24 cellular contexts compared by ENCODE assay signal in the genomic region with DNA sequence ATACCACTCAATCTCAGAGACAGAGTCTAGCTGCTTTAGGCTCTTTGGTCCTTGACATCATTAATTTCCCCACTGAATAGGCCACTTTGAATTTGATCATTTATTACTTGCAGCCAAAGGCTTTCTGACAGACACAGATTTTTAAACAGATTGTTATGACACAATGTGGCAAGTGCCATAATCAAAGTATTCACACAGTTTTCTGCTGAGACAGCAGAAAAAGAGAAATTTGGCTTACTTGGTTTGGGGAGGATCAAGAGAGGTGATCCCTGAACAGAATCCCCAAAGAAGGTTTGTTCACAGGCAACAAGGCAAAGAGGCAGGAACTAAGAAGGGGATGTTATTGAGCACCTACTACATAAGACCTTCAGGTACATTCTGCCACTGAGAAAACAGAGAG.
DNase-seq lines count a peak whose midpoint lies in the region; ATAC-seq, FAIRE-seq and TF ChIP-seq lines count a peak whose summit lies in the region.
"Had no signal": no experiment of that assay in that cellular context is flagged by ENCODE, and none has a peak within 500 bp of the region (broad histone marks: within the 10 kb centered on the region; RNA-seq: fewer than 3 reads in every experiment).

No MANE protein-coding gene starts in this region.

- TF ChIP-seq CTCF in HepG2 (CRISPR knock-in tag; IDR thresholded peaks at IDR 0.05) (no peak), right lobe of liver (IDR thresholded peaks at IDR 0.05) (no peak), K562 (IDR thresholded peaks at IDR 0.05 in 2 of 3, conservative IDR thresholded peaks at IDR 0.05 in 1 of 3; ENCODE audit: insufficient read depth in 2 of 3, low read depth in 1 of 3, low read length in 3 of 3) (no peak), neutrophil (IDR thresholded peaks at IDR 0.05) (no peak), natural killer cell (IDR thresholded peaks at IDR 0.05) (no peak)

- TF ChIP-seq POLR2A in HepG2 (IDR thresholded peaks at IDR 0.05; ENCODE audit: insufficient read depth in 1 of 2, low read depth in 2 of 2, low read length in 2 of 2) (no peak), right lobe of liver (IDR thresholded peaks at IDR 0.05) (no peak), K562 (conservative IDR thresholded peaks at IDR 0.05) (no peak)

- H3K4me3 ChIP-seq in HepG2 (replicated peaks in 1 of 3; ENCODE audit: insufficient read depth in 1 of 3, low read depth in 2 of 3, low read length in 3 of 3) = no peak overlapping the region
- H3K4me3 ChIP-seq in right lobe of liver = no peak overlapping the region
- H3K4me3 ChIP-seq in BLaER1 treated with 17β-estradiol and CSF1 and Interleukin-3, amounts not matched to agents 10 nM and 100 nM = no peak overlapping the region
- no peak overlapping the region for H3K4me3 ChIP-seq in K562
- no peak overlapping the region for H3K4me3 ChIP-seq in neutrophil (ENCODE audit: low read depth in 1 of 2, low read length in 1 of 2)

- CTCF ChIA-PET in HepG2 (lab: Yijun Ruan, JAX; ENCODE audit: low intra/inter-chr PET ratio, low total read pairs) (no interaction called here), K562 (lab: Yijun Ruan, JAX; ENCODE audit: low intra/inter-chr PET ratio) (no interaction called here)
- CTCF ChIA-PET in activated naive CD4-positive, alpha-beta T cell treated with anti-CD3 and anti-CD28 coated beads for 36 hours (lab: Charles Lee) = interaction anchor here (1.9 kb wide), 1 partner anchor 72 kb away, joined by 6 read pairs; no protein-coding TSS in a partner anchor

- POLR2A ChIA-PET in HepG2 (lab: Yijun Ruan, JAX) = no interaction called here
- POLR2A ChIA-PET in K562 (lab: Yijun Ruan, JAX) = no interaction called here

- no peak overlapping the region for H3K27ac Mint-ChIP-seq in activated naive CD4-positive, alpha-beta T cell treated with anti-CD3 and anti-CD28 coated beads for 36 hours
- H3K27ac Mint-ChIP-seq in natural killer cell = no peak overlapping the region
- H3K27ac Mint-ChIP-seq: CD14-positive monocyte; CD4-positive, alpha-beta memory T cell; CD4-positive, CD25-positive, alpha-beta regulatory T cell; CD8-positive, alpha-beta memory T cell had no signal

- no peaks in the 10 kb centered on the region for H3K36me3 Mint-ChIP-seq in activated naive CD4-positive, alpha-beta T cell treated with anti-CD3 and anti-CD28 coated beads for 36 hours (ENCODE audit: low read depth)
- no peaks in the 10 kb centered on the region for H3K36me3 Mint-ChIP-seq in natural killer cell
- H3K36me3 Mint-ChIP-seq: CD4-positive, alpha-beta memory T cell; CD4-positive, CD25-positive, alpha-beta regulatory T cell; CD8-positive, alpha-beta memory T cell had no signal

- no peaks in the 10 kb centered on the region for H3K9me3 ChIP-seq in HepG2 (ENCODE audit: low read length)
- no peaks in the 10 kb centered on the region for H3K9me3 ChIP-seq in right lobe of liver
- no peaks in the 10 kb centered on the region for H3K9me3 ChIP-seq in BLaER1 treated with 17β-estradiol and CSF1 and Interleukin-3, amounts not matched to agents 10 nM and 100 nM (replicated peaks in 1 of 11)
- H3K9me3 ChIP-seq in K562 (replicated peaks; ENCODE audit: control insufficient read depth, insufficient read depth, low read depth, low read length) = no peaks in the 10 kb centered on the region
- no peaks in the 10 kb centered on the region for H3K9me3 ChIP-seq in neutrophil
- H3K9me3 ChIP-seq: BE2C had no signal

- DNase-seq in HepG2 (ENCODE audit: low spot score) (no peak), right lobe of liver (no peak), K562 (ENCODE audit: extremely low read depth in 1 of 4, low spot score in 3 of 4) (no peak), natural killer cell (no peak), left cardiac atrium (no peak)
- DNase-seq in activated naive CD4-positive, alpha-beta T cell treated with anti-CD3 and anti-CD28 coated beads for 36 hours = no peak
- DNase-seq: ACHN; BE2C; C1 segment of cervical spinal cord; CD4-positive, alpha-beta memory T cell; CD4-positive, CD25-positive, alpha-beta regulatory T cell; CD8-positive, alpha-beta memory T cell; COR-L47; DMS 273 treated with DMSO at 0.1 percent for 48 hours; DMS153; DMS79 treated with DMSO at 0.1 percent for 48 hours; GF-D8 had no signal

- intact Hi-C loops in HepG2 (cut with micrococcal nuclease; ENCODE audit: unreplicated experiment) (no loop called here), right lobe of liver (cut with DNase I) (no loop called here), K562 (cut with micrococcal nuclease) (no loop called here), natural killer cell (cut with micrococcal nuclease) (no loop called here), left cardiac atrium (cut with DNase I) (no loop called here)
- intact Hi-C loops in activated naive CD4-positive, alpha-beta T cell treated with anti-CD3 and anti-CD28 coated beads for 36 hours (cut with micrococcal nuclease) = no loop called here

- no peaks in the 10 kb centered on the region for H3K79me2 ChIP-seq in HepG2 (ENCODE audit: insufficient read depth, low read length)
- H3K79me2 ChIP-seq in K562 (ENCODE audit: control insufficient read depth, insufficient read depth, low read length) = no peaks in the 10 kb centered on the region

- H4K20me1 ChIP-seq in HepG2 (ENCODE audit: insufficient read depth, low read length) (no peaks in the 10 kb centered on the region), K562 (replicated peaks; ENCODE audit: control insufficient read depth, insufficient read depth, low read length) (no peaks in the 10 kb centered on the region; the same call in 1 of the 2 replicates)
- no peaks in the 10 kb centered on the region for H4K20me1 ChIP-seq in BLaER1 treated with 17β-estradiol and CSF1 and Interleukin-3, amounts not matched to agents 10 nM and 100 nM

- H3K27ac ChIP-seq in HepG2 (ENCODE audit: extremely low read length, insufficient read depth, low read length) = no peak overlapping the region
- no peak overlapping the region for H3K27ac ChIP-seq in right lobe of liver
- H3K27ac ChIP-seq in BLaER1 treated with 17β-estradiol and CSF1 and Interleukin-3, amounts not matched to agents 10 nM and 100 nM = no peak overlapping the region
- H3K27ac ChIP-seq in K562 (ENCODE audit: extremely low read depth, low read depth, low read length) = no peak overlapping the region
- H3K27ac ChIP-seq in neutrophil = peak overlapping the region; percentile 81
- H3K27ac ChIP-seq: 22Rv1 had no signal

- in situ Hi-C loops in HepG2 (cut with HindIII; ENCODE audit: extremely low pct_ligation_motif_present, low pct_unique_long_range_greater_than_20kb) (no loop called here), K562 (cut with MboI) (no loop called here)

- H3K36me3 ChIP-seq in HepG2 (replicated peaks in 1 of 2; ENCODE audit: control insufficient read depth in 1 of 2, insufficient read depth in 2 of 2, low read length in 2 of 2) (no peaks in the 10 kb centered on the region), right lobe of liver (no peaks in the 10 kb centered on the region), K562 (ENCODE audit: control insufficient read depth, insufficient read depth, low read length) (no peaks in the 10 kb centered on the region), neutrophil (no peaks in the 10 kb centered on the region)
- H3K36me3 ChIP-seq in BLaER1 treated with 17β-estradiol and CSF1 and Interleukin-3, amounts not matched to agents 10 nM and 100 nM = no peaks in the 10 kb centered on the region
- H3K36me3 ChIP-seq: BE2C had no signal

- no peaks in the 10 kb centered on the region for H3K9me1 ChIP-seq in K562 (ENCODE audit: control insufficient read depth, insufficient read depth, low read length)

- no peaks in the 10 kb centered on the region for H3K27me3 Mint-ChIP-seq in activated naive CD4-positive, alpha-beta T cell treated with anti-CD3 and anti-CD28 coated beads for 36 hours (ENCODE audit: low read depth)
- peaks cover 3 to 5% of the 10 kb centered on the region in 2 donors for H3K27me3 Mint-ChIP-seq in natural killer cell (ENCODE audit: low read depth in 2 of 2)
- H3K27me3 Mint-ChIP-seq: CD8-positive, alpha-beta memory T cell had no signal

- peaks cover 5 to 23% of the 10 kb centered on the region in 2 experiments; a peak in 3 of 5 replicates for H3K27me3 ChIP-seq in HepG2 (ENCODE audit: control insufficient read depth in 1 of 2, insufficient read depth in 2 of 2, low read length in 2 of 2)
- no peaks in the 10 kb centered on the region for H3K27me3 ChIP-seq in right lobe of liver
- H3K27me3 ChIP-seq in BLaER1 treated with 17β-estradiol and CSF1 and Interleukin-3, amounts not matched to agents 10 nM and 100 nM = no peaks in the 10 kb centered on the region
- H3K27me3 ChIP-seq in K562 (ENCODE audit: control insufficient read depth in 2 of 2, insufficient read depth in 2 of 2, low read length in 2 of 2) = peaks cover 0 to 14% of the 10 kb centered on the region in 2 experiments; a peak in 1 of 5 replicates
- H3K27me3 ChIP-seq in neutrophil = no peaks in the 10 kb centered on the region
- H3K27me3 ChIP-seq: BE2C had no signal

- ATAC-seq in HepG2 (no peak), right lobe of liver (no peak), K562 (no peak), natural killer cell (no peak), left cardiac atrium (no peak)

- H3K4me3 Mint-ChIP-seq in activated naive CD4-positive, alpha-beta T cell treated with anti-CD3 and anti-CD28 coated beads for 36 hours = no peak overlapping the region
- H3K4me3 Mint-ChIP-seq in natural killer cell = no peak overlapping the region
- H3K4me3 Mint-ChIP-seq: CD14-positive monocyte; CD4-positive, alpha-beta memory T cell; CD4-positive, CD25-positive, alpha-beta regulatory T cell; CD8-positive, alpha-beta memory T cell had no signal

- TF ChIP-seq EP300 in HepG2 (IDR thresholded peaks at IDR 0.05; ENCODE audit: low read depth in 2 of 2, low read length in 2 of 2) = no peak
- no peak for TF ChIP-seq EP300 in HepG2 (CRISPR knock-in tag; IDR thresholded peaks at IDR 0.05; ENCODE audit: borderline replicate concordance)
- TF ChIP-seq EP300 in K562 (IDR thresholded peaks at IDR 0.05; ENCODE audit: low read length) = no peak

- H3K4me2 ChIP-seq in HepG2 (ENCODE audit: low read depth, low read length) = no peak overlapping the region
- H3K4me2 ChIP-seq in BLaER1 treated with 17β-estradiol and CSF1 and Interleukin-3, amounts not matched to agents 10 nM and 100 nM = peak overlapping the region in 9 of 11 experiments; percentile 19 to 60 (median 40); a peak in 10 of 22 replicates
- no peak overlapping the region for H3K4me2 ChIP-seq in K562 (ENCODE audit: insufficient read depth, low read length)

- BruUV-seq in HepG2 (replicated peaks; lab: Mats Ljungman, UMichigan) (no TSS peak), K562 (replicated peaks; lab: Mats Ljungman, UMichigan) (no TSS peak)

- H2AFZ ChIP-seq in HepG2 (ENCODE audit: low read length) (no peak overlapping the region), K562 (ENCODE audit: low read depth, low read length) (no peak overlapping the region)

- H3K4me1 Mint-ChIP-seq in activated naive CD4-positive, alpha-beta T cell treated with anti-CD3 and anti-CD28 coated beads for 36 hours (ENCODE audit: low read depth) = no peaks in the 10 kb centered on the region
- peaks cover 41 to 61% of the 10 kb centered on the region in 2 donors for H3K4me1 Mint-ChIP-seq in natural killer cell
- H3K4me1 Mint-ChIP-seq: CD4-positive, CD25-positive, alpha-beta regulatory T cell had no signal

- H3K4me1 ChIP-seq in HepG2 (ENCODE audit: insufficient read depth, low read length) (peaks cover 17% of the 10 kb centered on the region), right lobe of liver (no peaks in the 10 kb centered on the region), K562 (replicated peaks in 1 of 2; ENCODE audit: control insufficient read depth in 2 of 2, insufficient read depth in 2 of 2, low read length in 2 of 2) (no peaks in the 10 kb centered on the region), neutrophil (ENCODE audit: control insufficient read depth in 1 of 2, insufficient read depth in 1 of 2, low read depth in 1 of 2, low read length in 1 of 2) (peaks cover 66 to 70% of the 10 kb centered on the region in 2 experiments)
- peaks cover 10 to 22% (median 19%) of the 10 kb centered on the region in 10 experiments; a peak in 19 of 20 replicates for H3K4me1 ChIP-seq in BLaER1 treated with 17β-estradiol and CSF1 and Interleukin-3, amounts not matched to agents 10 nM and 100 nM
- H3K4me1 ChIP-seq: BE2C had no signal

- FAIRE-seq in HepG2 (lab: Jason Lieb, UNC) = no peak
- no peak for FAIRE-seq in K562 (lab: Jason Lieb, UNC)
- FAIRE-seq: G401.6, GM12891, GM19239 had no signal

- TF ChIP-seq RAD21 in HepG2 (CRISPR knock-in tag; IDR thresholded peaks at IDR 0.05) (no peak), K562 (CRISPR knock-in tag; conservative IDR thresholded peaks at IDR 0.05 in 1 of 2, IDR thresholded peaks at IDR 0.05 in 1 of 2) (no peak)

- H3K9ac ChIP-seq in HepG2 (ENCODE audit: insufficient read depth, low read depth, low read length) = no peak overlapping the region
- H3K9ac ChIP-seq in BLaER1 treated with 17β-estradiol and CSF1 and Interleukin-3, amounts not matched to agents 10 nM and 100 nM = no peak overlapping the region
- no peak overlapping the region for H3K9ac ChIP-seq in K562 (ENCODE audit: insufficient read depth in 1 of 2, low read depth in 2 of 2, low read length in 2 of 2)

- no peaks in the 10 kb centered on the region for H3K9me3 Mint-ChIP-seq in activated naive CD4-positive, alpha-beta T cell treated with anti-CD3 and anti-CD28 coated beads for 36 hours
- H3K9me3 Mint-ChIP-seq in natural killer cell = no peaks in the 10 kb centered on the region
- H3K9me3 Mint-ChIP-seq: CD14-positive monocyte; CD4-positive, alpha-beta memory T cell; CD4-positive, CD25-positive, alpha-beta regulatory T cell; CD8-positive, alpha-beta memory T cell had no signal

Comparison
In these comparisons a context has a peak if more than half of its experiments do, and no peak if none do; other contexts are left out.
1. H3K4me2 ChIP-seq: peak in BLaER1 treated with 17β-estradiol and CSF1 and Interleukin-3, amounts not matched to agents 10 nM and 100 nM (9 of 11); none in HepG2 (single experiment) and K562 (single experiment).
2. Of the 241 proteins assayed by ChIP-seq in both HepG2 and K562: peak only in HepG2: none; only in K562: MAFG; in both: MAFF and MAFK; in neither: 238.